ENCODE assay signal across 8 cellular contexts in genomic region chr7:100080895-100081534, GRCh38. TPM values are rescaled to one million over a fixed set of nuclear protein-coding genes. Genes with fewer than 3 reads are reported as not detected.
DNase-seq lines count a peak whose midpoint lies in the region; ATAC-seq and TF ChIP-seq lines count a peak whose summit lies in the region.

No MANE protein-coding gene starts in this region.

- TF ChIP-seq EP300 in stomach (IDR thresholded peaks at IDR 0.05) = no peak

- peaks cover 14 to 37% (median 36%) of the 10 kb centered on the region in 4 donors for H3K36me3 ChIP-seq in stomach

- H3K27ac ChIP-seq in stomach = peak overlapping the region; percentile 67 to 93 (median 88)

- peaks cover 23% of the 10 kb centered on the region for H3K4me1 Mint-ChIP-seq in activated T-helper 2 cell treated with anti-CD3 and anti-CD28 coated beads, Interferon-gamma antibody, Interleukin-2, Interleukin-4, amounts not matched to agents 10 μg/mL and 5 μg/mL and 100 μg/mL, durations not matched to agents 14 hours and 24 hours and 36 hours (ENCODE audit: low read depth)
- peaks cover 33 to 54% of the 10 kb centered on the region in 2 donors for H3K4me1 Mint-ChIP-seq in immature natural killer cell

- peak overlapping the region; percentile 84 to 98 (median 92) for H3K4me3 ChIP-seq in stomach

- 1% methylated on average over 32 to 34 of the region's 34 CpGs for WGBS in stomach, 5 donors

- peaks cover 2% of the 10 kb centered on the region for H3K27me3 Mint-ChIP-seq in activated T-helper 2 cell treated with anti-CD3 and anti-CD28 coated beads, Interferon-gamma antibody, Interleukin-2, Interleukin-4, amounts not matched to agents 10 μg/mL and 5 μg/mL and 100 μg/mL, durations not matched to agents 14 hours and 24 hours and 36 hours (ENCODE audit: low read depth)
- H3K27me3 Mint-ChIP-seq in immature natural killer cell (ENCODE audit: low read depth in 3 of 3) = peaks cover 13 to 16% (median 15%) of the 10 kb centered on the region in 3 donors

- H3K4me1 ChIP-seq in stomach = peaks cover 29 to 51% (median 41%) of the 10 kb centered on the region in 4 donors

- no peak for TF ChIP-seq CTCF in stomach (IDR thresholded peaks at IDR 0.05)

- DNase-seq in EH (ENCODE audit: low read depth) (peak; percentile 26), immature natural killer cell (no peak), stomach (no peak), NCI-H2171 treated with DMSO at 0.1 percent for 48 hours (lab: John Stamatoyannopoulos, UW) (no peak)
- no peak for DNase-seq in activated T-helper 2 cell treated with anti-CD3 and anti-CD28 coated beads, Interferon-gamma antibody, Interleukin-2, Interleukin-4, amounts not matched to agents 10 μg/mL and 5 μg/mL and 100 μg/mL, durations not matched to agents 14 hours and 24 hours and 36 hours (ENCODE audit: low spot score)

- H3K4me3 Mint-ChIP-seq in activated T-helper 2 cell treated with anti-CD3 and anti-CD28 coated beads, Interferon-gamma antibody, Interleukin-2, Interleukin-4, amounts not matched to agents 10 μg/mL and 5 μg/mL and 100 μg/mL, durations not matched to agents 14 hours and 24 hours and 36 hours (ENCODE audit: low read depth) = peak overlapping the region; percentile 89
- peak overlapping the region; percentile 88 to 97 (median 94) for H3K4me3 Mint-ChIP-seq in immature natural killer cell

- H3K36me3 Mint-ChIP-seq in activated T-helper 2 cell treated with anti-CD3 and anti-CD28 coated beads, Interferon-gamma antibody, Interleukin-2, Interleukin-4, amounts not matched to agents 10 μg/mL and 5 μg/mL and 100 μg/mL, durations not matched to agents 14 hours and 24 hours and 36 hours (ENCODE audit: low read depth) = peaks cover 43% of the 10 kb centered on the region
- H3K36me3 Mint-ChIP-seq in immature natural killer cell = peaks cover 4 to 14% (median 5%) of the 10 kb centered on the region in 3 donors

- no peaks in the 10 kb centered on the region for H3K9me3 ChIP-seq in stomach

- intact Hi-C loops in activated T-helper 2 cell treated with anti-CD3 and anti-CD28 coated beads, Interferon-gamma antibody, Interleukin-2, Interleukin-4, amounts not matched to agents 10 μg/mL and 5 μg/mL and 100 μg/mL, durations not matched to agents 14 hours and 24 hours and 36 hours (cut with micrococcal nuclease) = loop anchor here (2.0 to 10.0 kb wide), 4 partner anchors 32 to 456 kb away; partner anchors contain the start of genes TRIM4 and ZSCAN21
- intact Hi-C loops in stomach (cut with DNase I; ENCODE audit: low total_unique reads) = no loop called here

- H3K27me3 ChIP-seq in stomach = no peaks in the 10 kb centered on the region

- no peak for TF ChIP-seq POLR2A in stomach (IDR thresholded peaks at IDR 0.05)

- H3K27ac Mint-ChIP-seq in activated T-helper 2 cell treated with anti-CD3 and anti-CD28 coated beads, Interferon-gamma antibody, Interleukin-2, Interleukin-4, amounts not matched to agents 10 μg/mL and 5 μg/mL and 100 μg/mL, durations not matched to agents 14 hours and 24 hours and 36 hours = peak overlapping the region; percentile 82
- peak overlapping the region; percentile 82 to 94 (median 90) for H3K27ac Mint-ChIP-seq in immature natural killer cell

- ATAC-seq in HG03439 (IDR thresholded peaks at IDR 0.05; ENCODE audit: unreplicated experiment) (peak; percentile 11), HG03025 (IDR thresholded peaks at IDR 0.05; ENCODE audit: low FRiP score, unreplicated experiment) (no peak), HG02870 (IDR thresholded peaks at IDR 0.05; ENCODE audit: unreplicated experiment) (no peak)

- H3K9me3 Mint-ChIP-seq in activated T-helper 2 cell treated with anti-CD3 and anti-CD28 coated beads, Interferon-gamma antibody, Interleukin-2, Interleukin-4, amounts not matched to agents 10 μg/mL and 5 μg/mL and 100 μg/mL, durations not matched to agents 14 hours and 24 hours and 36 hours = no peaks in the 10 kb centered on the region
- H3K9me3 Mint-ChIP-seq in immature natural killer cell = no peaks in the 10 kb centered on the region

RNA-seq across cellular contexts. Expression of gene ZNF3, which starts 0.5 kb away (rescaled TPM):
- total RNA-seq in activated T-helper 2 cell treated with anti-CD3 and anti-CD28 coated beads, Interferon-gamma antibody, Interleukin-2, Interleukin-4, amounts not matched to agents 10 μg/mL and 5 μg/mL and 100 μg/mL, durations not matched to agents 14 hours and 24 hours and 36 hours = 23.6 and 25.5 TPM in 2 replicates
- polyA plus RNA-seq in immature natural killer cell (10 to 100 TPM in 2 of 3 donors, 1 to 10 TPM in 1; 5.2 to 21.2 (median 12.2) TPM), stomach (10 to 100 TPM; 12.4 to 19.6 (median 13.5) TPM)
- 10 to 100 TPM; 15.2 to 42.0 (median 37.8) TPM for total RNA-seq in stomach

RNA-seq across cellular contexts. Expression of gene COPS6, which starts 7.8 kb away (rescaled TPM):
- total RNA-seq in activated T-helper 2 cell treated with anti-CD3 and anti-CD28 coated beads, Interferon-gamma antibody, Interleukin-2, Interleukin-4, amounts not matched to agents 10 μg/mL and 5 μg/mL and 100 μg/mL, durations not matched to agents 14 hours and 24 hours and 36 hours = 116 and 119 TPM in 2 replicates
- 100 to 1,000 TPM; 163 to 289 (median 163) TPM for polyA plus RNA-seq in immature natural killer cell
- total RNA-seq in stomach = 100 to 1,000 TPM in 1 of 5 donors, 10 to 100 TPM in 4; 34.2 to 197 (median 87.5) TPM
- polyA plus RNA-seq in stomach = 100 to 1,000 TPM in 2 of 3 donors, 10 to 100 TPM in 1; 90.0 to 125 (median 117) TPM

RNA-seq across cellular contexts. Expression of gene MCM7, which starts 20.2 kb away (rescaled TPM):
- total RNA-seq in activated T-helper 2 cell treated with anti-CD3 and anti-CD28 coated beads, Interferon-gamma antibody, Interleukin-2, Interleukin-4, amounts not matched to agents 10 μg/mL and 5 μg/mL and 100 μg/mL, durations not matched to agents 14 hours and 24 hours and 36 hours = 383 and 389 TPM in 2 replicates
- 10 to 100 TPM; 40.3 to 59.0 (median 54.4) TPM for polyA plus RNA-seq in immature natural killer cell
- total RNA-seq in stomach = 100 to 1,000 TPM in 1 of 5 donors, 10 to 100 TPM in 4; 41.3 to 104 (median 88.9) TPM
- polyA plus RNA-seq in stomach = 10 to 100 TPM; 39.6 to 54.5 (median 46.4) TPM

RNA-seq across cellular contexts. Expression of gene AP4M1, which starts 20.4 kb away (rescaled TPM):
- total RNA-seq in activated T-helper 2 cell treated with anti-CD3 and anti-CD28 coated beads, Interferon-gamma antibody, Interleukin-2, Interleukin-4, amounts not matched to agents 10 μg/mL and 5 μg/mL and 100 μg/mL, durations not matched to agents 14 hours and 24 hours and 36 hours = 12.2 and 16.4 TPM in 2 replicates
- 10 to 100 TPM in 1 of 3 donors, 1 to 10 TPM in 2; 7.1 to 12.9 (median 8.8) TPM for polyA plus RNA-seq in immature natural killer cell
- total RNA-seq in stomach = 100 to 1,000 TPM in 1 of 5 donors, 10 to 100 TPM in 3, 1 to 10 TPM in 1; 8.4 to 103 (median 19.6) TPM
- polyA plus RNA-seq in stomach = 10 to 100 TPM; 14.7 to 24.3 (median 21.3) TPM

RNA-seq across cellular contexts. Expression of gene ZSCAN21, which starts 31.4 kb away (rescaled TPM):
- 6.1 and 7.7 TPM in 2 replicates for total RNA-seq in activated T-helper 2 cell treated with anti-CD3 and anti-CD28 coated beads, Interferon-gamma antibody, Interleukin-2, Interleukin-4, amounts not matched to agents 10 μg/mL and 5 μg/mL and 100 μg/mL, durations not matched to agents 14 hours and 24 hours and 36 hours
- polyA plus RNA-seq in immature natural killer cell = 1 to 10 TPM; 2.3 to 9.8 (median 4.0) TPM
- 10 to 100 TPM in 4 of 5 donors, 1 to 10 TPM in 1; 6.4 to 48.4 (median 14.6) TPM for total RNA-seq in stomach
- 1 to 10 TPM; 5.4 to 7.0 (median 6.8) TPM for polyA plus RNA-seq in stomach
